ENCODE assay signal across 20 cellular contexts in the genomic region with DNA sequence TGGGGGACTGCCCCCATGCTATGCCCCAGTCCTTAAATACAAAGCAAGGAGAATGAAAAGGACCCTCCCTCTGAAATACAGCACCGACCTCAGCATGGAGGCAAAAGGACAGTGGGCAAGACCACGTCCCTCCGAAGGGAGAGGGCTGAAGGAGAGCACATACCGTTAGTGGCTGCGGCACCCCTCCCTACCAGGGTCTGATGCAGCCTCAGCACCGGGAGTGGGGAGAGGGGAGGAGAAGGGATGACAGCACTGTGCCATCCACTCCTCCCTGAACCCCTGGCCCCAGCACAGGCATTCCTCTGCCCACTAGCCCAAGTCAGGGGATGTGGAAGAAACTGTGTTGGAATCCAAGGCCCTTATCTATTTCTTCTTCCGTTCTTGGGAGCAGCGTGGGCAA. TPM values are rescaled to one million over a fixed set of nuclear protein-coding genes. Genes with fewer than 3 reads are reported as not detected.
A peak's percentile ranks its signal among the peaks of the same experiment; 100 is the strongest.
DNase-seq lines count a peak whose midpoint lies in the region; ATAC-seq, FAIRE-seq and TF ChIP-seq lines count a peak whose summit lies in the region.
"Had no signal": no experiment of that assay in that cellular context is flagged by ENCODE, and none has a peak within 500 bp of the region (broad histone marks: within the 10 kb centered on the region; RNA-seq: fewer than 3 reads in every experiment).

No MANE protein-coding gene starts in this region.

- H3K4me1 Mint-ChIP-seq in nephron progenitor cell: peaks cover 10% of the 10 kb centered on the region

- dilution Hi-C loops in IMR-90 (cut with HindIII; ENCODE audit: low sequenced_read_pairs, unreplicated experiment): no loop called here

- intact Hi-C loops in IMR-90 (cut with micrococcal nuclease) (no loop called here), K562 (cut with micrococcal nuclease) (no loop called here)

- H3K9me3 ChIP-seq in IMR-90 (ENCODE audit: control insufficient read depth, insufficient read depth, low read length) (no peaks in the 10 kb centered on the region), K562 (replicated peaks; ENCODE audit: control insufficient read depth, insufficient read depth, low read depth, low read length) (no peaks in the 10 kb centered on the region)
- H3K9me3 ChIP-seq: Caco-2 had no signal

- H3K4me2 ChIP-seq in IMR-90 (ENCODE audit: low read depth, low read length) (no peak overlapping the region), K562 (ENCODE audit: insufficient read depth, low read length) (no peak overlapping the region)

- no peak for TF ChIP-seq POLR2A in IMR-90 (IDR thresholded peaks at IDR 0.05; ENCODE audit: low read depth, low read length)
- TF ChIP-seq POLR2A in K562 (conservative IDR thresholded peaks at IDR 0.05): no peak

- no peaks in the 10 kb centered on the region; a peak in 1 of 4 replicates for H3K79me1 ChIP-seq in IMR-90 (ENCODE audit: low read depth in 1 of 2, low read length in 2 of 2)

- no peak overlapping the region for H4K91ac ChIP-seq in IMR-90 (ENCODE audit: insufficient read depth, low read depth, low read length)

- H3K18ac ChIP-seq in IMR-90 (ENCODE audit: low read depth, low read length): no peak overlapping the region

- H2BK15ac ChIP-seq in IMR-90 (ENCODE audit: low read depth, low read length): no peak overlapping the region

- H4K20me1 ChIP-seq in IMR-90 (ENCODE audit: insufficient read depth, low read length) (no peaks in the 10 kb centered on the region), K562 (replicated peaks; ENCODE audit: control insufficient read depth, insufficient read depth, low read length) (no peaks in the 10 kb centered on the region)

- no peak for TF ChIP-seq CTCF in IMR-90 (conservative IDR thresholded peaks at IDR 0.05; ENCODE audit: low read depth, low read length)
- TF ChIP-seq CTCF in K562 (IDR thresholded peaks at IDR 0.05 in 2 of 3, conservative IDR thresholded peaks at IDR 0.05 in 1 of 3; ENCODE audit: insufficient read depth in 2 of 3, low read depth in 1 of 3, low read length in 3 of 3): no peak
- TF ChIP-seq CTCF in nephron progenitor cell (IDR thresholded peaks at IDR 0.05): no peak

- TF ChIP-seq RAD21 in IMR-90 (IDR thresholded peaks at IDR 0.05; ENCODE audit: low read length) (no peak), K562 (CRISPR knock-in tag; conservative IDR thresholded peaks at IDR 0.05 in 1 of 2, IDR thresholded peaks at IDR 0.05 in 1 of 2) (no peak)

- no peak for FAIRE-seq in K562 (lab: Jason Lieb, UNC)
- FAIRE-seq in urothelium cell line (lab: Jason Lieb, UNC): peak; percentile 9
- FAIRE-seq: G401.6, GM12892, H1 had no signal

- H2BK120ac ChIP-seq in IMR-90 (ENCODE audit: low read depth, low read length): no peak overlapping the region

- no peak overlapping the region for H3K4ac ChIP-seq in IMR-90 (ENCODE audit: low read depth, low read length)

- no peak for ATAC-seq in IMR-90 (ENCODE audit: low read depth)
- no peak for ATAC-seq in K562
- ATAC-seq in GM21381 (IDR thresholded peaks at IDR 0.05; ENCODE audit: unreplicated experiment): no peak
- ATAC-seq: CD8-positive, alpha-beta T cell had no signal

- in situ Hi-C loops in IMR-90 (cut with MboI; ENCODE audit: low sequenced_read_pairs): no loop called here
- in situ Hi-C loops in K562 (cut with MboI): no loop called here

- H3K79me2 ChIP-seq in K562 (ENCODE audit: control insufficient read depth, insufficient read depth, low read length): no peaks in the 10 kb centered on the region

- CTCF ChIA-PET in IMR-90 (lab: Yijun Ruan, JAX) (no interaction called here), K562 (lab: Yijun Ruan, JAX; ENCODE audit: low intra/inter-chr PET ratio) (no interaction called here)

- no peak overlapping the region for H2BK5ac ChIP-seq in IMR-90 (ENCODE audit: low read depth, low read length, poor library complexity, severe bottlenecking)

- H3K56ac ChIP-seq in IMR-90 (ENCODE audit: extremely low read depth, insufficient read depth, low read length): no peak overlapping the region

- H2AFZ ChIP-seq in IMR-90 (replicated peaks; ENCODE audit: low read length, poor library complexity): no peak overlapping the region
- no peak overlapping the region for H2AFZ ChIP-seq in K562 (ENCODE audit: low read depth, low read length)
- H2AFZ ChIP-seq: GM23248 had no signal

- H3K14ac ChIP-seq in IMR-90 (replicated peaks; ENCODE audit: low read depth, low read length): no peak overlapping the region

- H3K23ac ChIP-seq in IMR-90 (ENCODE audit: low read depth, low read length): no peak overlapping the region

- peaks cover 4% of the 10 kb centered on the region for H3K27me3 Mint-ChIP-seq in nephron progenitor cell (ENCODE audit: low read depth, poor library complexity)
- H3K27me3 Mint-ChIP-seq: CD4-positive, CD25-positive, alpha-beta regulatory T cell had no signal

- H2BK20ac ChIP-seq in IMR-90 (ENCODE audit: low read depth, low read length): no peak overlapping the region

- peaks cover 63% of the 10 kb centered on the region for H3K36me3 Mint-ChIP-seq in nephron progenitor cell (ENCODE audit: low read depth)

- no peaks in the 10 kb centered on the region for H3K9me1 ChIP-seq in IMR-90 (ENCODE audit: insufficient read depth, low read length)
- H3K9me1 ChIP-seq in K562 (ENCODE audit: control insufficient read depth, insufficient read depth, low read length): no peaks in the 10 kb centered on the region

- peak overlapping the region; percentile 33 for H3K27ac Mint-ChIP-seq in nephron progenitor cell
- H3K27ac Mint-ChIP-seq: CD8-positive, alpha-beta T cell had no signal

- no peak overlapping the region for H2AK5ac ChIP-seq in IMR-90 (ENCODE audit: low read depth, low read length)

- no peak overlapping the region for H4K8ac ChIP-seq in IMR-90 (ENCODE audit: low read depth in 2 of 2, low read length in 2 of 2)

- no peak for TF ChIP-seq EP300 in K562 (IDR thresholded peaks at IDR 0.05; ENCODE audit: low read length)

- H2AK9ac ChIP-seq in IMR-90 (replicated peaks; ENCODE audit: low read depth, low read length, poor library complexity): peak overlapping the region; percentile 50

- no peaks in the 10 kb centered on the region for H3K4me1 ChIP-seq in IMR-90 (ENCODE audit: control insufficient read depth, insufficient read depth, low read length)
- H3K4me1 ChIP-seq in K562 (replicated peaks in 1 of 2; ENCODE audit: control insufficient read depth in 2 of 2, insufficient read depth in 2 of 2, low read length in 2 of 2): peaks cover 0 to 8% of the 10 kb centered on the region in 2 experiments; a peak in 3 of 5 replicates
- H3K4me1 ChIP-seq: Caco-2 had no signal

- POLR2A ChIA-PET in IMR-90 (lab: Charles Lee; ENCODE audit: unreplicated experiment) (no interaction called here), K562 (lab: Yijun Ruan, JAX) (no interaction called here)

- no peak overlapping the region for H3K27ac ChIP-seq in IMR-90 (ENCODE audit: insufficient read depth, low read length)
- H3K27ac ChIP-seq in K562 (ENCODE audit: extremely low read depth, low read depth, low read length): no peak overlapping the region
- H3K27ac ChIP-seq: C4-2B, GM23248 had no signal

- H4K5ac ChIP-seq in IMR-90 (ENCODE audit: low read depth, low read length): no peak overlapping the region

- no peak overlapping the region for H3K4me3 ChIP-seq in IMR-90 (ENCODE audit: insufficient read depth, low read depth, low read length)
- no peak overlapping the region for H3K4me3 ChIP-seq in K562
- H3K4me3 ChIP-seq: GM23248 had no signal

- BruUV-seq in IMR-90 (replicated peaks; lab: Mats Ljungman, UMichigan) (no TSS peak), K562 (replicated peaks; lab: Mats Ljungman, UMichigan) (TSS peak; percentile 28)

- no peaks in the 10 kb centered on the region for H3K27me3 ChIP-seq in IMR-90 (ENCODE audit: control insufficient read depth, insufficient read depth, low read length)
- no peaks in the 10 kb centered on the region for H3K27me3 ChIP-seq in K562 (ENCODE audit: control insufficient read depth in 2 of 2, insufficient read depth in 2 of 2, low read length in 2 of 2)

- no CpG with 5 or more reads among the region's 8 CpGs for WGBS in IMR-90 (ENCODE audit: extremely low coverage in 2 of 2, insufficient read length in 1 of 2), 2 experiments
- WGBS in K562 (ENCODE audit: insufficient coverage, low coverage, missing lambda C conversion rate): 59% methylated on average over 5 of the region's 8 CpGs

- no peak overlapping the region for H3K4me3 Mint-ChIP-seq in nephron progenitor cell
- H3K4me3 Mint-ChIP-seq: CD4-positive, CD25-positive, alpha-beta regulatory T cell; CD8-positive, alpha-beta T cell had no signal

- H3K9me3 Mint-ChIP-seq in nephron progenitor cell: no peaks in the 10 kb centered on the region
- H3K9me3 Mint-ChIP-seq: CD8-positive, alpha-beta T cell had no signal

- DNase-seq in IMR-90 (no peak), K562 (ENCODE audit: extremely low read depth in 1 of 4, low spot score in 3 of 4) (no peak), nephron progenitor cell (no peak), urothelium cell line (ENCODE audit: low spot score) (no peak), SIG-M5 (lab: John Stamatoyannopoulos, UW) (no peak), NCI-H2107 treated with DMSO at 0.1 percent for 48 hours (lab: John Stamatoyannopoulos, UW; ENCODE audit: unreplicated experiment) (no peak)
- DNase-seq: Caco-2; CD4-positive, CD25-positive, alpha-beta regulatory T cell; CD8-positive, alpha-beta T cell; DMS153; DND-41; GM23248; H7; HCEC 1CT had no signal

- H3K36me3 ChIP-seq in IMR-90 (ENCODE audit: control insufficient read depth, insufficient read depth, low read length): peaks cover 50% of the 10 kb centered on the region
- H3K36me3 ChIP-seq in K562 (ENCODE audit: control insufficient read depth, insufficient read depth, low read length): peaks cover 8% of the 10 kb centered on the region; the same call in 2 of the 3 replicates

- no peak overlapping the region for H3K9ac ChIP-seq in IMR-90 (ENCODE audit: low read depth, low read length)
- no peak overlapping the region for H3K9ac ChIP-seq in K562 (ENCODE audit: insufficient read depth in 1 of 2, low read depth in 2 of 2, low read length in 2 of 2)
- H3K9ac ChIP-seq: GM23248 had no signal

RNA-seq across cellular contexts. Expression of gene ACRBP, which starts 3.6 kb away (rescaled TPM):
- total RNA-seq in IMR-90 (2012; rRNA removed): not detected in 2 replicates
- polyA plus RNA-seq in IMR-90 (2012; rRNA removed): 0.27 and 0.38 TPM in 2 replicates
- polyA plus RNA-seq in IMR-90 (2012; cell fraction: cytosol; rRNA removed): 0.15 and 1.9 TPM in 2 replicates
- polyA plus RNA-seq in IMR-90 (2012; cell fraction: nucleus; rRNA removed; ENCODE audit: low replicate concordance): 0.88 and 1.2 TPM in 2 replicates
- total RNA-seq in K562 (2011; cell fraction: chromatin; rRNA removed; ENCODE audit: low replicate concordance): 10.1 and 27.0 TPM in 2 replicates
- total RNA-seq in K562 (2011; cell fraction: nucleolus; rRNA removed): 11.7 and 20.7 TPM in 2 replicates
- 12.6 and 15.5 TPM in 2 replicates for total RNA-seq in K562 (2011; cell fraction: nucleoplasm; rRNA removed)
- 5.3 and 10.5 TPM in 2 replicates for total RNA-seq in K562 (2014; rRNA removed)
- total RNA-seq in K562 (2014; rRNA removed; fragmentation: Illumina TruSeq; extraction: Trizol): 5.5 and 7.9 TPM in 2 replicates
- 3.1 and 3.5 TPM in 2 replicates for total RNA-seq in K562 (2015; rRNA removed; fragmentation: Illumina TruSeq; extraction: Trizol)
- total RNA-seq in K562 (2021): 16.8 and 18.0 TPM in 2 replicates
- polyA plus RNA-seq in K562 (2011; rRNA removed): 13.2 and 28.6 TPM in 2 replicates
- polyA plus RNA-seq in K562 (2011; cell fraction: cytosol; rRNA removed): 12.3 and 15.6 TPM in 2 replicates
- 79.2 and 89.4 TPM in 2 replicates for polyA plus RNA-seq in K562 (2011; cell fraction: nucleus; rRNA removed)
- polyA plus RNA-seq in K562 (2012): 13.4 and 22.7 TPM in 2 replicates
- polyA plus RNA-seq in K562 (2014; fragmentation: Illumina TruSeq; extraction: Trizol): 7.2 and 8.4 TPM in 2 replicates
- 10 to 100 TPM; 23.1 to 31.8 TPM for polyA plus RNA-seq in K562 (2014; fragmentation: Nextera tagmentation; extraction: Ambion mirVana)
- 4.4 and 6.7 TPM in 2 replicates for polyA plus RNA-seq in K562 (2014; rRNA removed)
- 4.0 and 4.5 TPM in 2 replicates for polyA minus RNA-seq in K562 (2011; rRNA and poly(A)+ RNA removed)
- 5.4 and 7.3 TPM in 2 replicates for polyA minus RNA-seq in K562 (2011; cell fraction: cytosol; rRNA and poly(A)+ RNA removed)
- 4.4 and 11.2 TPM in 2 replicates for polyA minus RNA-seq in K562 (2011; cell fraction: nucleus; rRNA and poly(A)+ RNA removed)
- total RNA-seq: A172, GM23248 had no signal
- polyA plus RNA-seq: GM23248 had no signal

RNA-seq across cellular contexts. Expression of gene ING4, which starts 12.1 kb away (rescaled TPM):
- total RNA-seq in IMR-90 (2012; rRNA removed): 22.0 and 25.3 TPM in 2 replicates
- 31.1 and 47.5 TPM in 2 replicates for polyA plus RNA-seq in IMR-90 (2012; rRNA removed)
- polyA plus RNA-seq in IMR-90 (2012; cell fraction: cytosol; rRNA removed): 23.4 and 26.9 TPM in 2 replicates
- 64.9 and 157 TPM in 2 replicates for polyA plus RNA-seq in IMR-90 (2012; cell fraction: nucleus; rRNA removed; ENCODE audit: low replicate concordance)
- 36.0 and 36.8 TPM in 2 replicates for total RNA-seq in K562 (2011; cell fraction: chromatin; rRNA removed; ENCODE audit: low replicate concordance)
- total RNA-seq in K562 (2011; cell fraction: nucleolus; rRNA removed): 22.8 and 26.7 TPM in 2 replicates
- total RNA-seq in K562 (2011; cell fraction: nucleoplasm; rRNA removed): 20.7 and 22.2 TPM in 2 replicates
- total RNA-seq in K562 (2014; rRNA removed): 12.8 and 15.7 TPM in 2 replicates
- 16.4 and 19.7 TPM in 2 replicates for total RNA-seq in K562 (2014; rRNA removed; fragmentation: Illumina TruSeq; extraction: Trizol)
- total RNA-seq in K562 (2015; rRNA removed; fragmentation: Illumina TruSeq; extraction: Trizol): 11.0 and 11.6 TPM in 2 replicates
- total RNA-seq in K562 (2021): 13.0 and 14.0 TPM in 2 replicates
- 30.2 and 32.1 TPM in 2 replicates for polyA plus RNA-seq in K562 (2011; rRNA removed)
- 16.1 and 24.2 TPM in 2 replicates for polyA plus RNA-seq in K562 (2011; cell fraction: cytosol; rRNA removed)
- 66.6 and 104 TPM in 2 replicates for polyA plus RNA-seq in K562 (2011; cell fraction: nucleus; rRNA removed)
- polyA plus RNA-seq in K562 (2012): 18.1 and 28.0 TPM in 2 replicates
- polyA plus RNA-seq in K562 (2014; fragmentation: Illumina TruSeq; extraction: Trizol): 27.3 and 28.4 TPM in 2 replicates
- polyA plus RNA-seq in K562 (2014; fragmentation: Nextera tagmentation; extraction: Ambion mirVana): 1 to 10 TPM; 6.6 to 8.4 TPM
- polyA plus RNA-seq in K562 (2014; rRNA removed): 23.8 and 23.9 TPM in 2 replicates
- 10.8 and 11.3 TPM in 2 replicates for polyA minus RNA-seq in K562 (2011; rRNA and poly(A)+ RNA removed)
- polyA minus RNA-seq in K562 (2011; cell fraction: cytosol; rRNA and poly(A)+ RNA removed): 4.6 and 5.0 TPM in 2 replicates
- 5.0 and 12.2 TPM in 2 replicates for polyA minus RNA-seq in K562 (2011; cell fraction: nucleus; rRNA and poly(A)+ RNA removed)

RNA-seq across cellular contexts. Expression of gene LPAR5, which starts 15.1 kb away (rescaled TPM):
- total RNA-seq in IMR-90 (2012; rRNA removed): not detected in 2 replicates
- not detected in 2 replicates for polyA plus RNA-seq in IMR-90 (2012; rRNA removed)
- polyA plus RNA-seq in IMR-90 (2012; cell fraction: cytosol; rRNA removed): 0.01 TPM in 1 of 2 replicates, not detected in the other
- polyA plus RNA-seq in IMR-90 (2012; cell fraction: nucleus; rRNA removed; ENCODE audit: low replicate concordance): not detected in 2 replicates
- total RNA-seq in K562 (2011; cell fraction: chromatin; rRNA removed; ENCODE audit: low replicate concordance): 14.4 and 32.5 TPM in 2 replicates
- total RNA-seq in K562 (2011; cell fraction: nucleolus; rRNA removed): 19.1 and 26.3 TPM in 2 replicates
- total RNA-seq in K562 (2011; cell fraction: nucleoplasm; rRNA removed): 20.8 and 27.5 TPM in 2 replicates
- total RNA-seq in K562 (2014; rRNA removed): 3.6 and 4.9 TPM in 2 replicates
- 3.0 and 3.5 TPM in 2 replicates for total RNA-seq in K562 (2014; rRNA removed; fragmentation: Illumina TruSeq; extraction: Trizol)
- total RNA-seq in K562 (2015; rRNA removed; fragmentation: Illumina TruSeq; extraction: Trizol): 2.7 and 2.8 TPM in 2 replicates
- 9.2 and 11.7 TPM in 2 replicates for total RNA-seq in K562 (2021)
- 5.8 and 7.8 TPM in 2 replicates for polyA plus RNA-seq in K562 (2011; rRNA removed)
- polyA plus RNA-seq in K562 (2011; cell fraction: cytosol; rRNA removed): 14.8 and 50.1 TPM in 2 replicates
- polyA plus RNA-seq in K562 (2011; cell fraction: nucleus; rRNA removed): 5.8 and 13.2 TPM in 2 replicates
- 8.5 and 9.4 TPM in 2 replicates for polyA plus RNA-seq in K562 (2012)
- polyA plus RNA-seq in K562 (2014; fragmentation: Illumina TruSeq; extraction: Trizol): 7.0 and 9.9 TPM in 2 replicates
- polyA plus RNA-seq in K562 (2014; fragmentation: Nextera tagmentation; extraction: Ambion mirVana): 1 to 10 TPM; 1.3 to 2.3 TPM
- polyA plus RNA-seq in K562 (2014; rRNA removed): 5.6 and 5.9 TPM in 2 replicates
- polyA minus RNA-seq in K562 (2011; rRNA and poly(A)+ RNA removed): 4.6 and 7.8 TPM in 2 replicates
- 11.7 and 16.4 TPM in 2 replicates for polyA minus RNA-seq in K562 (2011; cell fraction: cytosol; rRNA and poly(A)+ RNA removed)
- 3.6 and 4.7 TPM in 2 replicates for polyA minus RNA-seq in K562 (2011; cell fraction: nucleus; rRNA and poly(A)+ RNA removed)
- total RNA-seq: GM23248, H7 had no signal
- polyA plus RNA-seq: GM23248 had no signal

RNA-seq across cellular contexts. Expression of gene ZNF384, which starts 38.3 kb away (rescaled TPM):
- total RNA-seq in IMR-90 (2012; rRNA removed) (16.3 and 17.5 TPM in 2 replicates), K562 (2014; rRNA removed) (9.6 and 21.4 TPM in 2 replicates), K562 (2014; rRNA removed; fragmentation: Illumina TruSeq; extraction: Trizol) (16.4 and 21.3 TPM in 2 replicates), K562 (2015; rRNA removed; fragmentation: Illumina TruSeq; extraction: Trizol) (20.2 and 21.6 TPM in 2 replicates), K562 (2021) (34.3 and 36.9 TPM in 2 replicates)
- polyA plus RNA-seq in IMR-90 (2012; rRNA removed) (53.7 and 55.6 TPM in 2 replicates), K562 (2011; rRNA removed) (38.2 and 51.4 TPM in 2 replicates), K562 (2014; fragmentation: Illumina TruSeq; extraction: Trizol) (62.1 and 64.8 TPM in 2 replicates), K562 (2014; fragmentation: Nextera tagmentation; extraction: Ambion mirVana) (under 1 TPM; 0.36 to 0.42 TPM), K562 (2014; rRNA removed) (29.1 and 39.4 TPM in 2 replicates)
- polyA plus RNA-seq in IMR-90 (2012; cell fraction: cytosol; rRNA removed): 23.1 and 32.3 TPM in 2 replicates
- 169 and 187 TPM in 2 replicates for polyA plus RNA-seq in IMR-90 (2012; cell fraction: nucleus; rRNA removed; ENCODE audit: low replicate concordance)
- 96.1 and 146 TPM in 2 replicates for total RNA-seq in K562 (2011; cell fraction: chromatin; rRNA removed; ENCODE audit: low replicate concordance)
- 75.5 and 81.2 TPM in 2 replicates for total RNA-seq in K562 (2011; cell fraction: nucleolus; rRNA removed)
- 65.2 and 76.0 TPM in 2 replicates for total RNA-seq in K562 (2011; cell fraction: nucleoplasm; rRNA removed)
- polyA plus RNA-seq in K562 (2011; cell fraction: cytosol; rRNA removed): 35.9 and 44.8 TPM in 2 replicates
- polyA plus RNA-seq in K562 (2011; cell fraction: nucleus; rRNA removed): 99.6 and 126 TPM in 2 replicates
- polyA plus RNA-seq in K562 (2012): 41.7 and 43.3 TPM in 2 replicates
- 35.3 and 38.2 TPM in 2 replicates for polyA minus RNA-seq in K562 (2011; rRNA and poly(A)+ RNA removed)
- polyA minus RNA-seq in K562 (2011; cell fraction: cytosol; rRNA and poly(A)+ RNA removed): 27.3 and 34.6 TPM in 2 replicates
- 30.6 and 48.9 TPM in 2 replicates for polyA minus RNA-seq in K562 (2011; cell fraction: nucleus; rRNA and poly(A)+ RNA removed)

RNA-seq across cellular contexts. Expression of gene CHD4, which starts 43.7 kb away (rescaled TPM):
- total RNA-seq in IMR-90 (2012; rRNA removed): 262 and 279 TPM in 2 replicates
- polyA plus RNA-seq in IMR-90 (2012; rRNA removed): 99.8 and 116 TPM in 2 replicates
- polyA plus RNA-seq in IMR-90 (2012; cell fraction: cytosol; rRNA removed): 56.6 and 65.1 TPM in 2 replicates
- polyA plus RNA-seq in IMR-90 (2012; cell fraction: nucleus; rRNA removed; ENCODE audit: low replicate concordance): 126 and 164 TPM in 2 replicates
- total RNA-seq in K562 (2011; cell fraction: chromatin; rRNA removed; ENCODE audit: low replicate concordance): 526 and 534 TPM in 2 replicates
- 244 and 272 TPM in 2 replicates for total RNA-seq in K562 (2011; cell fraction: nucleolus; rRNA removed)
- total RNA-seq in K562 (2011; cell fraction: nucleoplasm; rRNA removed): 296 and 379 TPM in 2 replicates
- total RNA-seq in K562 (2014; rRNA removed): 392 and 404 TPM in 2 replicates
- 231 and 265 TPM in 2 replicates for total RNA-seq in K562 (2014; rRNA removed; fragmentation: Illumina TruSeq; extraction: Trizol)
- total RNA-seq in K562 (2015; rRNA removed; fragmentation: Illumina TruSeq; extraction: Trizol): 271 and 272 TPM in 2 replicates
- 353 and 384 TPM in 2 replicates for total RNA-seq in K562 (2021)
- 119 and 126 TPM in 2 replicates for polyA plus RNA-seq in K562 (2011; rRNA removed)
- polyA plus RNA-seq in K562 (2011; cell fraction: cytosol; rRNA removed): 151 and 165 TPM in 2 replicates
- 184 and 336 TPM in 2 replicates for polyA plus RNA-seq in K562 (2011; cell fraction: nucleus; rRNA removed)
- polyA plus RNA-seq in K562 (2012): 162 and 218 TPM in 2 replicates
- 346 and 375 TPM in 2 replicates for polyA plus RNA-seq in K562 (2014; fragmentation: Illumina TruSeq; extraction: Trizol)
- 10 to 100 TPM; 82.1 to 90.3 TPM for polyA plus RNA-seq in K562 (2014; fragmentation: Nextera tagmentation; extraction: Ambion mirVana)
- 211 and 214 TPM in 2 replicates for polyA plus RNA-seq in K562 (2014; rRNA removed)
- 272 and 274 TPM in 2 replicates for polyA minus RNA-seq in K562 (2011; rRNA and poly(A)+ RNA removed)
- polyA minus RNA-seq in K562 (2011; cell fraction: cytosol; rRNA and poly(A)+ RNA removed): 222 and 251 TPM in 2 replicates
- polyA minus RNA-seq in K562 (2011; cell fraction: nucleus; rRNA and poly(A)+ RNA removed): 81.5 and 99.4 TPM in 2 replicates
